Comparison of ENCODE assay signal across 1 cellular context in the genomic region with DNA sequence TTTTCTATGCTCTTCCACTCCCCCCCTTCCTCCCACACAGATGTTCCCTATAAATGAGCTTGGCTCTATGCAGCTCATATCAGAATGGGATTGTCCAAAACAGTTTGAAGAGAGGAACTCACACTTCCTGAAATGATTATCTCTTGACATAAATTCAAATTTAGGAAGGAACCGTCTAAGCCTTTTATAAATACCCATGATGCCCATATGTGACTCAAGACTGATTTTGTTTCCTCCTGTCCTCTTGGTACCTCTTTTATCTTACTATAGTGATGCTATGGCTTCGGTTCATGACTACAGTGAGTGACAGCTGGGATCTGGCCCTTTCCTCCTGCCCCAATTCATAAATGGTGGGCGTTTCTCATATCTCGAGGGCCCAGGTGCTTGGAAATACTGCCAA.
TF ChIP-seq lines count a peak whose summit lies in the region.

No MANE protein-coding gene starts in this region.

TF ChIP-seq in HEK293, 187 proteins besides CTCF, POLR2A, EP300 and RAD21 (continued from another document):
- TF ChIP-seq ZNF19 (tag by site-specific recombination; IDR thresholded peaks at IDR 0.05; ENCODE audit: low read depth) (no peak), ZSCAN30 (tag by site-specific recombination; IDR thresholded peaks at IDR 0.05) (no peak)
